16 cellular contexts compared by ENCODE assay signal in genomic region chrX:81261576-81261975, GRCh38. TPM values are rescaled to one million over a fixed set of nuclear protein-coding genes. Genes with fewer than 3 reads are reported as not detected.
DNase-seq lines count a peak whose midpoint lies in the region; ATAC-seq and TF ChIP-seq lines count a peak whose summit lies in the region.
"Had no signal": no experiment of that assay in that cellular context is flagged by ENCODE, and none has a peak within 500 bp of the region (broad histone marks: within the 10 kb centered on the region; RNA-seq: fewer than 3 reads in every experiment).

No MANE protein-coding gene starts in this region.

- peaks cover 9% of the 10 kb centered on the region for H3K79me2 ChIP-seq in smooth muscle cell (ENCODE audit: low read depth)

- 17 to 52% methylated on average over 1 to 2 of the region's 2 CpGs for WGBS in gastroesophageal sphincter (ENCODE audit: low coverage in 1 of 2), 2 donors
- 41% methylated on average over 2 of the region's 2 CpGs for WGBS in smooth muscle cell (ENCODE audit: low lambda C conversion rate)

- TF ChIP-seq POLR2A in gastroesophageal sphincter (IDR thresholded peaks at IDR 0.05), result no peak

- peak; percentile 42 for DNase-seq in HT-29 (ENCODE audit: low spot score)
- peak; percentile 58 for DNase-seq in astrocyte of the hippocampus (ENCODE audit: low read depth, low spot score)
- DNase-seq in smooth muscle cell (lab: John Stamatoyannopoulos, UW; ENCODE audit: unreplicated experiment), result no peak
- no peak for DNase-seq in occipital lobe (lab: John Stamatoyannopoulos, UW)
- no peak for DNase-seq in mucosa of gallbladder (ENCODE audit: low spot score)
- DNase-seq in GM03348 (ENCODE audit: low spot score), result no peak
- DNase-seq: activated CD4-positive, alpha-beta T cell treated with anti-CD3 and anti-CD28 coated beads, Interleukin-2, amount 50 U/mL, for 1 hour; activated naive CD4-positive, alpha-beta T cell treated with anti-CD3 and anti-CD28 coated beads for 36 hours; Caco-2; left cardiac atrium; NCI-H1092; NCI-H69; stimulated activated CD4-positive, alpha-beta T cell treated with anti-CD3 and anti-CD28 coated beads, Interleukin-4, amount 100 ng/mL, for 24 hours had no signal

- H3K27me3 ChIP-seq in gastroesophageal sphincter (no peaks in the 10 kb centered on the region), smooth muscle cell (ENCODE audit: low read depth) (no peaks in the 10 kb centered on the region)
- H3K27me3 ChIP-seq: cardiac muscle cell had no signal

- H3K4me1 ChIP-seq in gastroesophageal sphincter, result peaks cover 0 to 60% (median 0%) of the 10 kb centered on the region in 3 donors
- H3K4me1 ChIP-seq in smooth muscle cell (ENCODE audit: low read depth), result peaks cover 9% of the 10 kb centered on the region
- H3K4me1 ChIP-seq: Caco-2 had no signal

- no peak overlapping the region for H3K9ac ChIP-seq in smooth muscle cell (ENCODE audit: low read depth)

- TF ChIP-seq EP300 in gastroesophageal sphincter (IDR thresholded peaks at IDR 0.05), result no peak

- H3K4me3 ChIP-seq in gastroesophageal sphincter (no peak overlapping the region), smooth muscle cell (no peak overlapping the region)
- H3K4me3 ChIP-seq: cardiac muscle cell, skin epidermis had no signal

- TF ChIP-seq CTCF in gastroesophageal sphincter (IDR thresholded peaks at IDR 0.05) (no peak), smooth muscle cell (IDR thresholded peaks at IDR 0.05; ENCODE audit: borderline replicate concordance, insufficient read depth, poor library complexity, severe bottlenecking) (no peak)

- H4K20me1 ChIP-seq in smooth muscle cell (ENCODE audit: low read depth), result no peaks in the 10 kb centered on the region

- ATAC-seq in gastroesophageal sphincter, result no peak
- ATAC-seq: left cardiac atrium had no signal

- no peaks in the 10 kb centered on the region for H3K9me3 ChIP-seq in gastroesophageal sphincter
- H3K9me3 ChIP-seq in smooth muscle cell (replicated peaks; ENCODE audit: low read depth), result no peaks in the 10 kb centered on the region
- H3K9me3 ChIP-seq: Caco-2 had no signal

- H3K27ac ChIP-seq in gastroesophageal sphincter, result peak overlapping the region; percentile 23 to 80 (median 70)
- peak overlapping the region; percentile 58 for H3K27ac ChIP-seq in smooth muscle cell (ENCODE audit: low read depth)
- H3K27ac ChIP-seq: skin epidermis had no signal

- H3F3A ChIP-seq in smooth muscle cell (ENCODE audit: low read depth), result no peaks in the 10 kb centered on the region

- no peak overlapping the region for H2AFZ ChIP-seq in smooth muscle cell (ENCODE audit: low read depth)

- H3K36me3 ChIP-seq in gastroesophageal sphincter (no peaks in the 10 kb centered on the region), smooth muscle cell (ENCODE audit: low read depth) (no peaks in the 10 kb centered on the region)
- H3K36me3 ChIP-seq: cardiac muscle cell had no signal

- H3K4me2 ChIP-seq in smooth muscle cell, result no peak overlapping the region

RNA-seq across cellular contexts. Expression of gene SH3BGRL, which starts 59.7 kb away (rescaled TPM):
- total RNA-seq in HT-29 (2014; rRNA removed; shearing (Covaris generic)), result 12.0 and 12.2 TPM in 2 replicates
- total RNA-seq in gastroesophageal sphincter (100 to 1,000 TPM; 266 to 380 (median 359) TPM), smooth muscle cell (196 and 223 TPM in 2 replicates), occipital lobe (76.1 TPM), mucosa of gallbladder (140 TPM)
- 110 and 143 TPM in 2 replicates for polyA plus RNA-seq in smooth muscle cell

RNA-seq across cellular contexts. Expression of gene HMGN5, which starts 59.9 kb away (rescaled TPM):
- total RNA-seq in HT-29 (2014; rRNA removed; shearing (Covaris generic)), result 0.08 and 0.76 TPM in 2 replicates
- total RNA-seq in gastroesophageal sphincter, result 10 to 100 TPM in 1 of 4 donors, 1 to 10 TPM in 3; 4.0 to 14.3 (median 5.8) TPM
- 0.36 and 2.7 TPM in 2 replicates for total RNA-seq in smooth muscle cell
- polyA plus RNA-seq in smooth muscle cell, result 4.5 and 6.8 TPM in 2 replicates
- total RNA-seq in occipital lobe, result 0.31 TPM
- 4.6 TPM for total RNA-seq in mucosa of gallbladder

Comparison
In these comparisons a context has a peak if more than half of its experiments do, and no peak if none do; other contexts are left out.
1. DNase-seq: peak in HT-29 (single experiment) and astrocyte of the hippocampus (single experiment); none in smooth muscle cell (single experiment), occipital lobe (single experiment), mucosa of gallbladder (single experiment) and GM03348 (single experiment).